ENCODE assay signal across 25 cellular contexts in genomic region chr11:24903555-24903954, GRCh38.
DNase-seq lines count a peak whose midpoint lies in the region; ATAC-seq, FAIRE-seq and TF ChIP-seq lines count a peak whose summit lies in the region.
"Had no signal": no experiment of that assay in that cellular context is flagged by ENCODE, and none has a peak within 500 bp of the region (broad histone marks: within the 10 kb centered on the region; RNA-seq: fewer than 3 reads in every experiment).

No MANE protein-coding gene starts in this region.

- TF ChIP-seq EP300 in HepG2 (IDR thresholded peaks at IDR 0.05; ENCODE audit: low read depth in 2 of 2, low read length in 2 of 2): no peak
- no peak for TF ChIP-seq EP300 in HepG2 (CRISPR knock-in tag; IDR thresholded peaks at IDR 0.05; ENCODE audit: borderline replicate concordance)

- TF ChIP-seq RAD21 in liver (IDR thresholded peaks at IDR 0.05) (no peak), HepG2 (CRISPR knock-in tag; IDR thresholded peaks at IDR 0.05) (no peak)

- H3K4me3 ChIP-seq in liver (ENCODE audit: low read depth in 1 of 3, low read length in 3 of 3) (no peak overlapping the region), HepG2 (replicated peaks in 1 of 3; ENCODE audit: insufficient read depth in 1 of 3, low read depth in 2 of 3, low read length in 3 of 3) (no peak overlapping the region), PC-3 (ENCODE audit: low read length) (no peak overlapping the region), thyroid gland (replicated peaks in 1 of 3) (no peak overlapping the region)
- H3K4me3 ChIP-seq: A549; BLaER1 treated with 17β-estradiol and CSF1 and Interleukin-3, amounts not matched to agents 10 nM and 100 nM; GM23248 had no signal

- TF ChIP-seq POLR2A in HepG2 (IDR thresholded peaks at IDR 0.05; ENCODE audit: insufficient read depth in 1 of 2, low read depth in 2 of 2, low read length in 2 of 2): no peak
- TF ChIP-seq POLR2A in thyroid gland (IDR thresholded peaks at IDR 0.05): no peak

- CTCF ChIA-PET in HepG2 (lab: Yijun Ruan, JAX; ENCODE audit: low intra/inter-chr PET ratio, low total read pairs): no interaction called here
- CTCF ChIA-PET in PC-3 (lab: Charles Lee): no interaction called here

- no peaks in the 10 kb centered on the region for H3F3A ChIP-seq in PC-3 (ENCODE audit: low read length, unreplicated experiment)

- no peak for DNase-seq in HepG2 (ENCODE audit: low spot score)
- DNase-seq in PC-3: no peak
- DNase-seq in left lobe of liver (ENCODE audit: low spot score): no peak
- DNase-seq in germinal center (ENCODE audit: low spot score): no peak
- DNase-seq in thyroid gland: no peak
- DNase-seq: 8988T; ACHN; AML-193; BE2C; CD4-positive, alpha-beta T cell; CD8-positive, alpha-beta memory T cell; DMS 273 treated with DMSO at 0.1 percent for 48 hours; DND-41; GM23248; H9 had no signal

- H3K4me1 ChIP-seq in liver (ENCODE audit: control insufficient read depth in 4 of 4, insufficient read depth in 4 of 4, low read length in 3 of 4): peaks cover 0 to 13% (median 6%) of the 10 kb centered on the region in 4 donors
- no peaks in the 10 kb centered on the region for H3K4me1 ChIP-seq in HepG2 (ENCODE audit: insufficient read depth, low read length)
- peaks cover 9% of the 10 kb centered on the region for H3K4me1 ChIP-seq in PC-3 (ENCODE audit: insufficient read depth, low read length)
- no peaks in the 10 kb centered on the region for H3K4me1 ChIP-seq in thyroid gland
- H3K4me1 ChIP-seq: A549; BE2C; BLaER1 treated with 17β-estradiol and CSF1 and Interleukin-3, amounts not matched to agents 10 nM and 100 nM had no signal

- H3K4me2 ChIP-seq in HepG2 (ENCODE audit: low read depth, low read length): no peak overlapping the region
- 0 out of 2 replicates have a peak overlapping the region, but pooled peaks have one; percentile 6 for H3K4me2 ChIP-seq in PC-3 (ENCODE audit: low read length)
- H3K4me2 ChIP-seq: A549; BLaER1 treated with 17β-estradiol and CSF1 and Interleukin-3, amounts not matched to agents 10 nM and 100 nM had no signal

- intact Hi-C loops in HepG2 (cut with micrococcal nuclease; ENCODE audit: unreplicated experiment) (no loop called here), PC-3 (cut with micrococcal nuclease) (no loop called here), thyroid gland (cut with DNase I) (no loop called here)

- H3K36me3 ChIP-seq in liver (ENCODE audit: control insufficient read depth in 4 of 4, insufficient read depth in 3 of 4, low read depth in 1 of 4, low read length in 3 of 4) (no peaks in the 10 kb centered on the region), HepG2 (replicated peaks in 1 of 2; ENCODE audit: control insufficient read depth in 1 of 2, insufficient read depth in 2 of 2, low read length in 2 of 2) (no peaks in the 10 kb centered on the region), PC-3 (ENCODE audit: low read depth, low read length) (no peaks in the 10 kb centered on the region), thyroid gland (no peaks in the 10 kb centered on the region)
- H3K36me3 ChIP-seq: BE2C; BLaER1 treated with 17β-estradiol and CSF1 and Interleukin-3, amounts not matched to agents 10 nM and 100 nM had no signal

- H4K20me1 ChIP-seq in HepG2 (ENCODE audit: insufficient read depth, low read length): no peaks in the 10 kb centered on the region
- no peaks in the 10 kb centered on the region for H4K20me1 ChIP-seq in PC-3 (ENCODE audit: low read length)
- H4K20me1 ChIP-seq: BLaER1 treated with 17β-estradiol and CSF1 and Interleukin-3, amounts not matched to agents 10 nM and 100 nM had no signal

- BruUV-seq in HepG2 (replicated peaks; lab: Mats Ljungman, UMichigan): no TSS peak
- no TSS peak for BruUV-seq in PC-3 (replicated peaks; lab: Mats Ljungman, UMichigan)

- H2AFZ ChIP-seq in HepG2 (ENCODE audit: low read length) (no peak overlapping the region), PC-3 (ENCODE audit: low read length) (peak overlapping the region; percentile 47)
- H2AFZ ChIP-seq: GM23248 had no signal

- no peaks in the 10 kb centered on the region for H3K27me3 ChIP-seq in liver (ENCODE audit: control insufficient read depth in 4 of 4, insufficient read depth in 4 of 4, low read length in 3 of 4)
- no peaks in the 10 kb centered on the region for H3K27me3 ChIP-seq in HepG2 (ENCODE audit: control insufficient read depth in 1 of 2, insufficient read depth in 2 of 2, low read length in 2 of 2)
- no peaks in the 10 kb centered on the region for H3K27me3 ChIP-seq in PC-3 (ENCODE audit: low read length)
- H3K27me3 ChIP-seq in thyroid gland: no peaks in the 10 kb centered on the region
- H3K27me3 ChIP-seq: BE2C; BLaER1 treated with 17β-estradiol and CSF1 and Interleukin-3, amounts not matched to agents 10 nM and 100 nM had no signal

- no peaks in the 10 kb centered on the region for H3K9me2 ChIP-seq in PC-3 (replicated peaks; ENCODE audit: low read length)

- in situ Hi-C loops in HepG2 (cut with HindIII; ENCODE audit: extremely low pct_ligation_motif_present, low pct_unique_long_range_greater_than_20kb): no loop called here

- no peak overlapping the region for H3K9ac ChIP-seq in liver (ENCODE audit: low read depth in 1 of 2, low read length in 2 of 2)
- H3K9ac ChIP-seq in HepG2 (ENCODE audit: insufficient read depth, low read depth, low read length): no peak overlapping the region
- no peak overlapping the region for H3K9ac ChIP-seq in PC-3 (ENCODE audit: low read length)
- H3K9ac ChIP-seq: BLaER1 treated with 17β-estradiol and CSF1 and Interleukin-3, amounts not matched to agents 10 nM and 100 nM; GM23248 had no signal

- POLR2A ChIA-PET in HepG2 (lab: Yijun Ruan, JAX) (no interaction called here), PC-3 (lab: Charles Lee; ENCODE audit: unreplicated experiment) (no interaction called here)

- H3K79me2 ChIP-seq in HepG2 (ENCODE audit: insufficient read depth, low read length): no peaks in the 10 kb centered on the region
- no peaks in the 10 kb centered on the region for H3K79me2 ChIP-seq in PC-3 (ENCODE audit: low read length)

- ATAC-seq in HepG2: no peak
- peak; percentile 46 for ATAC-seq in PC-3
- ATAC-seq in left lobe of liver: peak; percentile 74
- ATAC-seq in HG03354 (IDR thresholded peaks at IDR 0.05; ENCODE audit: poor library complexity, severe bottlenecking, unreplicated experiment): no peak
- ATAC-seq: A549, HCT116 had no signal

- WGBS in liver: 28% methylated on average over 2 of the region's 2 CpGs
- 26% methylated on average over 2 of the region's 2 CpGs for WGBS in HepG2 (ENCODE audit: low lambda C conversion rate)
- 72 to 88% methylated on average over 2 of the region's 2 CpGs for WGBS in thyroid gland, 2 donors

- FAIRE-seq in HepG2 (lab: Jason Lieb, UNC): no peak
- FAIRE-seq: A549, D721Med, G401.6, GM12892, GM19239, H1 had no signal

- H3K9me3 ChIP-seq in liver (ENCODE audit: control insufficient read depth in 4 of 4, low read length in 3 of 4) (no peaks in the 10 kb centered on the region), HepG2 (ENCODE audit: low read length) (no peaks in the 10 kb centered on the region), PC-3 (ENCODE audit: low read length) (no peaks in the 10 kb centered on the region), thyroid gland (no peaks in the 10 kb centered on the region)
- H3K9me3 ChIP-seq: A549; BE2C; BLaER1 treated with 17β-estradiol and CSF1 and Interleukin-3, amounts not matched to agents 10 nM and 100 nM had no signal

- H3K27ac ChIP-seq in liver (ENCODE audit: low read depth in 1 of 2, low read length in 2 of 2) (no peak overlapping the region), HepG2 (ENCODE audit: extremely low read length, insufficient read depth, low read length) (no peak overlapping the region), PC-3 (ENCODE audit: low read length) (peak overlapping the region; percentile 34), thyroid gland (no peak overlapping the region)
- H3K27ac ChIP-seq: A549; BLaER1 treated with 17β-estradiol and CSF1 and Interleukin-3, amounts not matched to agents 10 nM and 100 nM; GM23248 had no signal

- TF ChIP-seq CTCF in liver (IDR thresholded peaks at IDR 0.05; ENCODE audit: low read depth, low read length, missing input control) (no peak), HepG2 (CRISPR knock-in tag; IDR thresholded peaks at IDR 0.05) (no peak), PC-3 (conservative IDR thresholded peaks at IDR 0.05; ENCODE audit: low read depth, low read length) (no peak), thyroid gland (IDR thresholded peaks at IDR 0.05) (no peak)

TF ChIP-seq in liver, 16 proteins besides CTCF, POLR2A, EP300 and RAD21:
- peak in 1 of 2 donors; percentile 22 for TF ChIP-seq RXRA (IDR thresholded peaks at IDR 0.05)
- TF ChIP-seq FOXA2 (IDR thresholded peaks at IDR 0.05): no peak
- no peak for TF ChIP-seq EGR1 (IDR thresholded peaks at IDR 0.05; ENCODE audit: low read depth in 2 of 2)
- TF ChIP-seq, protein P1, sequence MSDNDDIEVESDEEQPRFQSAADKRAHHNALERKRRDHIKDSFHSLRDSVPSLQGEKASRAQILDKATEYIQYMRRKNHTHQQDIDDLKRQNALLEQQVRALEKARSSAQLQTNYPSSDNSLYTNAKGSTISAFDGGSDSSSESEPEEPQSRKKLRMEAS (IDR thresholded peaks at IDR 0.05): peak; percentile 7
- no peak for TF ChIP-seq NR2F2 (IDR thresholded peaks at IDR 0.05)
- TF ChIP-seq HNF4G (IDR thresholded peaks at IDR 0.05): no peak
- TF ChIP-seq HNF4A (conservative IDR thresholded peaks at IDR 0.05): peak; percentile 41 to 59
- TF ChIP-seq JUND (IDR thresholded peaks at IDR 0.05): no peak
TF ChIP-seq in liver: peak in this region for 3.

TF ChIP-seq in HepG2, 621 proteins besides CTCF, POLR2A, EP300 and RAD21 (continues in another document):
- TF ChIP-seq MBD4 (IDR thresholded peaks at IDR 0.05; ENCODE audit: borderline replicate concordance, low read length): no peak
- TF ChIP-seq ZNF513 (CRISPR knock-in tag; conservative IDR thresholded peaks at IDR 0.05): no peak
- TF ChIP-seq ZNF333 (CRISPR knock-in tag; IDR thresholded peaks at IDR 0.05; ENCODE audit: borderline replicate concordance): no peak
- no peak for TF ChIP-seq SRSF4 (IDR thresholded peaks at IDR 0.05; ENCODE audit: low read depth, low read length, poor library complexity, severe bottlenecking)
- no peak for TF ChIP-seq RFXAP (CRISPR knock-in tag; IDR thresholded peaks at IDR 0.05; ENCODE audit: borderline replicate concordance)
- TF ChIP-seq ZNF563 (CRISPR knock-in tag; IDR thresholded peaks at IDR 0.05): no peak

Comparison
In these comparisons a context has a peak if more than half of its experiments do, and no peak if none do; other contexts are left out.
1. ATAC-seq: peak in PC-3 (single experiment) and left lobe of liver (single experiment); none in HepG2 (single experiment) and HG03354 (single experiment).